In the genomic region with DNA sequence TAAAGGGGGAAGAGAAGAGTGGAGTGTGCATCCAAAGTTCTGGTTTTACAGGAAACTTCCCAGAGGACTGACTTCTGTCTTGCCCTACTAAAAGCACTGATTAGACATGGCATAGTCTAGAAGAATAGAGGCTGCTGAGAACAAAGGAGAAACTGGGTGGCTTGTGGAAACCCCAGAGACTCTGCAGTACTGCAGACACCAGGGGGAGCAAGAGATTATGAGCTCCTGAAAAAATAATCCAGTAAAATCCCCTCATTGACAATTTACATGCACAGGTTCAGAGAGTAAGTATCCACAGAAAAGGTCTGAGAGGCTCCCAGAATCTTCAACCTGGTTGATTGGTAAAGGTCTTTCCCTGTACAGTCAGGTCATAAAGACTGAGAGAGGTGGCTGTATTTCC, we compare ENCODE assay signal across 11 cellular contexts. TPM values are rescaled to one million over a fixed set of nuclear protein-coding genes. Genes with fewer than 3 reads are reported as not detected.
A peak's percentile ranks its signal among the peaks of the same experiment; 100 is the strongest.
DNase-seq lines count a peak whose midpoint lies in the region; ATAC-seq and TF ChIP-seq lines count a peak whose summit lies in the region.
"Had no signal": no experiment of that assay in that cellular context is flagged by ENCODE, and none has a peak within 500 bp of the region (broad histone marks: within the 10 kb centered on the region; RNA-seq: fewer than 3 reads in every experiment).

No MANE protein-coding gene starts in this region.

- H3K27me3 ChIP-seq in tibial nerve = no peaks in the 10 kb centered on the region

- TF ChIP-seq CTCF in endothelial cell (IDR thresholded peaks at IDR 0.05; ENCODE audit: unreplicated experiment) (peak; percentile 61), tibial nerve (IDR thresholded peaks at IDR 0.05) (no peak)

- no peaks in the 10 kb centered on the region for H3K4me1 Mint-ChIP-seq in endothelial cell (ENCODE audit: unreplicated experiment)
- no peaks in the 10 kb centered on the region for H3K4me1 Mint-ChIP-seq in T-helper 17 cell

- H3K4me3 ChIP-seq in skeletal muscle cell (ENCODE audit: low read depth, low read length) = no peak overlapping the region
- H3K4me3 ChIP-seq in tibial nerve = no peak overlapping the region

- no peaks in the 10 kb centered on the region for H3K27me3 Mint-ChIP-seq in endothelial cell (ENCODE audit: unreplicated experiment)
- no peaks in the 10 kb centered on the region for H3K27me3 Mint-ChIP-seq in T-helper 17 cell

- H3K36me3 Mint-ChIP-seq in endothelial cell (ENCODE audit: low read depth, unreplicated experiment) = no peaks in the 10 kb centered on the region
- no peaks in the 10 kb centered on the region for H3K36me3 Mint-ChIP-seq in T-helper 17 cell (ENCODE audit: low read depth)

- no peak for TF ChIP-seq POLR2A in tibial nerve (IDR thresholded peaks at IDR 0.05)

- H3K27ac ChIP-seq in tibial nerve = no peak overlapping the region

- H3K9me3 Mint-ChIP-seq in endothelial cell (ENCODE audit: unreplicated experiment) = no peaks in the 10 kb centered on the region

- no peak for TF ChIP-seq EP300 in tibial nerve (IDR thresholded peaks at IDR 0.05)

- DNase-seq in NCI-H526 (lab: John Stamatoyannopoulos, UW) = peak; percentile 5 to 46
- DNase-seq in NCI-H526 treated with DMSO at 0.1 percent for 48 hours (lab: John Stamatoyannopoulos, UW) = no peak
- peak; percentile 37 for DNase-seq in NCI-H146 treated with DMSO at 0.1 percent for 48 hours (lab: John Stamatoyannopoulos, UW; ENCODE audit: unreplicated experiment)
- peak; percentile 57 for DNase-seq in endothelial cell (ENCODE audit: low spot score)
- DNase-seq in skeletal muscle cell (ENCODE audit: low read depth) = peak; percentile 6
- DNase-seq in T-helper 17 cell = no peak
- no peak for DNase-seq in COLO668 (lab: John Stamatoyannopoulos, UW; ENCODE audit: unreplicated experiment)
- DNase-seq in tibial nerve (ENCODE audit: low spot score in 2 of 2) = no peak
- DNase-seq: activated CD4-positive, CD25-positive, alpha-beta regulatory T cell treated with anti-CD3 and anti-CD28 coated beads, Interleukin-2, amount 50 U/mL, for 72 hours; AML-193; central memory CD4-positive, alpha-beta T cell had no signal

- no peak overlapping the region for H3K27ac Mint-ChIP-seq in endothelial cell (ENCODE audit: unreplicated experiment)
- no peak overlapping the region for H3K27ac Mint-ChIP-seq in T-helper 17 cell

- H3K9me3 ChIP-seq in T-helper 17 cell (ENCODE audit: control insufficient read depth, low read length, poor library complexity, severe bottlenecking) (no peaks in the 10 kb centered on the region), tibial nerve (no peaks in the 10 kb centered on the region)

- H3K4me1 ChIP-seq in tibial nerve = no peaks in the 10 kb centered on the region

- no peak overlapping the region for H3K4me3 Mint-ChIP-seq in endothelial cell (ENCODE audit: unreplicated experiment)
- H3K4me3 Mint-ChIP-seq in T-helper 17 cell = no peak overlapping the region

- ATAC-seq in T-helper 17 cell = no peak

- no peaks in the 10 kb centered on the region for H3K36me3 ChIP-seq in tibial nerve

RNA-seq across cellular contexts. Expression of a gene that starts 48.7 kb away (rescaled TPM):
- total RNA-seq in endothelial cell (ENCODE audit: unreplicated experiment) (0.28 TPM), T-helper 17 cell (not detected), tibial nerve (under 1 TPM; under 0.01 to 0.22 (median under 0.01) TPM)

Comparison
In these comparisons a context has a peak if more than half of its experiments do, and no peak if none do; other contexts are left out.
1. DNase-seq: peak in NCI-H526 (2 of 2), NCI-H146 treated with DMSO at 0.1 percent for 48 hours (single experiment), endothelial cell (single experiment) and skeletal muscle cell (single experiment); none in NCI-H526 treated with DMSO at 0.1 percent for 48 hours (single experiment), T-helper 17 cell (0 of 3), COLO668 (single experiment) and tibial nerve (0 of 2).